ENCODE assay signal across 27 cellular contexts in the genomic region with DNA sequence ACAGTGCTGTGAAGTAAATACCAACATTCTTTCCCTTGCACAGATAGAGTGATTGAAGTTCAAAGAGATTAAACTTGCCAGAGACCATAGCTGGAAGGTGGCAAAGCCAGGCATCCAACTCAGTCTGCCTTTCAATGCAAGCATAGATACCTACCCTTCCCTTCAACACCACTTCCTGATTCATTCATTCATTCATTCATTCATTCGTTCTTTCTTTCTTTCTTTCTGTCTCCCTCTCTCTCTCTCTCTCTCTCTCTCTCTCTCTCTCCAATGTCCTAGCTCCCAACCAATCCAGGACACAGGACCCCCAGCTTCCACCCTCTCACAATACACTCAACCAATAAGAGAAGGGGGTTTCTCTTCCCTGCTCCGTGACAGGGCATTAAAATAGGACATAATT. TPM values are rescaled to one million over a fixed set of nuclear protein-coding genes. Genes with fewer than 3 reads are reported as not detected.
DNase-seq lines count a peak whose midpoint lies in the region; ATAC-seq, FAIRE-seq and TF ChIP-seq lines count a peak whose summit lies in the region.
"Had no signal": no experiment of that assay in that cellular context is flagged by ENCODE, and none has a peak within 500 bp of the region (broad histone marks: within the 10 kb centered on the region; RNA-seq: fewer than 3 reads in every experiment).

No MANE protein-coding gene starts in this region.

- no peak overlapping the region for H3K4me3 Mint-ChIP-seq in activated T-helper 1 cell treated with anti-CD3 and anti-CD28 coated beads, Interleukin-12 subunit alpha, Interleukin-12 subunit beta, Interleukin-2, Interleukin-4 antibody, amounts not matched to agents 30 ng/mL and 10 ng/mL and 1 ng/mL, durations not matched to agents 14 hours and 24 hours and 36 hours
- H3K4me3 Mint-ChIP-seq: B cell; CD4-positive, alpha-beta T cell; CD8-positive, alpha-beta T cell had no signal

- no peak for DNase-seq in HepG2 (ENCODE audit: low spot score)
- DNase-seq in right lobe of liver, result no peak
- no peak for DNase-seq in GM12878 (ENCODE audit: low read depth, low spot score)
- no peak for DNase-seq in hepatocyte (ENCODE audit: low spot score)
- DNase-seq in gastrocnemius medialis, result no peak
- no peak for DNase-seq in effector CD8-positive, alpha-beta T cell (lab: John Stamatoyannopoulos, UW)
- DNase-seq in activated T-helper 1 cell treated with anti-CD3 and anti-CD28 coated beads, Interleukin-12 subunit alpha, Interleukin-12 subunit beta, Interleukin-2, Interleukin-4 antibody, amounts not matched to agents 30 ng/mL and 10 ng/mL and 1 ng/mL, durations not matched to agents 14 hours and 24 hours and 36 hours (ENCODE audit: low spot score), result no peak
- DNase-seq in SW480 (ENCODE audit: low spot score), result no peak
- DNase-seq: AML-193; CD4-positive, alpha-beta T cell; CD8-positive, alpha-beta T cell; DMS 273 treated with DMSO at 0.1 percent for 48 hours; DMS153; DMS53; DMS79; DND-41; EL; GDM1 had no signal

- H3K9ac ChIP-seq in HepG2 (ENCODE audit: insufficient read depth, low read depth, low read length) (no peak overlapping the region), GM12878 (ENCODE audit: control insufficient read depth, insufficient read depth, low read length) (no peak overlapping the region)
- H3K9ac ChIP-seq: BLaER1 treated with 17β-estradiol and CSF1 and Interleukin-3, amounts not matched to agents 10 nM and 100 nM had no signal

- H3K36me3 Mint-ChIP-seq in activated T-helper 1 cell treated with anti-CD3 and anti-CD28 coated beads, Interleukin-12 subunit alpha, Interleukin-12 subunit beta, Interleukin-2, Interleukin-4 antibody, amounts not matched to agents 30 ng/mL and 10 ng/mL and 1 ng/mL, durations not matched to agents 14 hours and 24 hours and 36 hours (ENCODE audit: low read depth), result no peaks in the 10 kb centered on the region
- H3K36me3 Mint-ChIP-seq: CD8-positive, alpha-beta T cell had no signal

- H3K4me2 ChIP-seq in HepG2 (ENCODE audit: low read depth, low read length), result no peak overlapping the region
- H3K4me2 ChIP-seq in GM12878 (ENCODE audit: control insufficient read depth, insufficient read depth), result no peak overlapping the region
- no peak overlapping the region for H3K4me2 ChIP-seq in hepatocyte
- H3K4me2 ChIP-seq: A549; BLaER1 treated with 17β-estradiol and CSF1 and Interleukin-3, amounts not matched to agents 10 nM and 100 nM had no signal

- in situ Hi-C loops in HepG2 (cut with HindIII; ENCODE audit: extremely low pct_ligation_motif_present, low pct_unique_long_range_greater_than_20kb) (no loop called here), GM12878 (cut with MboI) (no loop called here), gastrocnemius medialis (cut with MboI; ENCODE audit: low sequenced_read_pairs in 4 of 4) (no loop called here)

- FAIRE-seq in HepG2 (lab: Jason Lieb, UNC) (no peak), GM12878 (lab: Jason Lieb, UNC) (no peak)
- FAIRE-seq: A549, GM12891, GM19239 had no signal

- BruUV-seq in HepG2 (replicated peaks; lab: Mats Ljungman, UMichigan) (no TSS peak), GM12878 (replicated peaks; lab: Mats Ljungman, UMichigan) (no TSS peak)

- no peaks in the 10 kb centered on the region for H3K9me3 ChIP-seq in HepG2 (ENCODE audit: low read length)
- H3K9me3 ChIP-seq in right lobe of liver, result no peaks in the 10 kb centered on the region
- no peaks in the 10 kb centered on the region for H3K9me3 ChIP-seq in GM12878 (replicated peaks; ENCODE audit: control insufficient read depth, insufficient read depth, low read length)
- no peaks in the 10 kb centered on the region for H3K9me3 ChIP-seq in hepatocyte (ENCODE audit: low read depth)
- H3K9me3 ChIP-seq in gastrocnemius medialis, result no peaks in the 10 kb centered on the region
- H3K9me3 ChIP-seq: A549; BLaER1 treated with 17β-estradiol and CSF1 and Interleukin-3, amounts not matched to agents 10 nM and 100 nM had no signal

- TF ChIP-seq RAD21 in HepG2 (CRISPR knock-in tag; IDR thresholded peaks at IDR 0.05) (no peak), GM12878 (IDR thresholded peaks at IDR 0.05; ENCODE audit: insufficient read depth, low read depth, low read length) (no peak)

- SMC1A ChIA-PET in GM12878 (lab: Charles Lee; ENCODE audit: uncharacterized antibody, unreplicated experiment), result no interaction called here

- RAD21 ChIA-PET in GM12878 (lab: Charles Lee; ENCODE audit: unreplicated experiment), result no interaction called here

- no peaks in the 10 kb centered on the region for H3K9me3 Mint-ChIP-seq in activated T-helper 1 cell treated with anti-CD3 and anti-CD28 coated beads, Interleukin-12 subunit alpha, Interleukin-12 subunit beta, Interleukin-2, Interleukin-4 antibody, amounts not matched to agents 30 ng/mL and 10 ng/mL and 1 ng/mL, durations not matched to agents 14 hours and 24 hours and 36 hours
- H3K9me3 Mint-ChIP-seq: CD4-positive, alpha-beta T cell had no signal

- peaks cover 56% of the 10 kb centered on the region for H3K79me2 ChIP-seq in HepG2 (ENCODE audit: insufficient read depth, low read length)
- H3K79me2 ChIP-seq in GM12878 (ENCODE audit: control insufficient read depth, insufficient read depth, low read length), result no peaks in the 10 kb centered on the region
- peaks cover 99% of the 10 kb centered on the region for H3K79me2 ChIP-seq in hepatocyte

- no peaks in the 10 kb centered on the region for H3K9me2 ChIP-seq in hepatocyte (replicated peaks; ENCODE audit: insufficient read depth)

- H3K4me1 Mint-ChIP-seq in activated T-helper 1 cell treated with anti-CD3 and anti-CD28 coated beads, Interleukin-12 subunit alpha, Interleukin-12 subunit beta, Interleukin-2, Interleukin-4 antibody, amounts not matched to agents 30 ng/mL and 10 ng/mL and 1 ng/mL, durations not matched to agents 14 hours and 24 hours and 36 hours (ENCODE audit: low read depth), result no peaks in the 10 kb centered on the region

- H3K27ac Mint-ChIP-seq in activated T-helper 1 cell treated with anti-CD3 and anti-CD28 coated beads, Interleukin-12 subunit alpha, Interleukin-12 subunit beta, Interleukin-2, Interleukin-4 antibody, amounts not matched to agents 30 ng/mL and 10 ng/mL and 1 ng/mL, durations not matched to agents 14 hours and 24 hours and 36 hours, result no peak overlapping the region
- H3K27ac Mint-ChIP-seq: B cell; CD4-positive, alpha-beta T cell; CD8-positive, alpha-beta T cell had no signal

- H2AFZ ChIP-seq in HepG2 (ENCODE audit: low read length) (no peak overlapping the region), GM12878 (ENCODE audit: control insufficient read depth, low read depth, low read length) (no peak overlapping the region), hepatocyte (no peak overlapping the region)

- H3K36me3 ChIP-seq in HepG2 (replicated peaks in 1 of 2; ENCODE audit: control insufficient read depth in 1 of 2, insufficient read depth in 2 of 2, low read length in 2 of 2) (no peaks in the 10 kb centered on the region; a peak in 1 of 5 replicates), right lobe of liver (no peaks in the 10 kb centered on the region), GM12878 (ENCODE audit: control insufficient read depth in 2 of 2, insufficient read depth in 2 of 2, low read length in 1 of 2) (no peaks in the 10 kb centered on the region), hepatocyte (replicated peaks; ENCODE audit: insufficient read depth, low read depth) (no peaks in the 10 kb centered on the region), gastrocnemius medialis (no peaks in the 10 kb centered on the region)
- H3K36me3 ChIP-seq: BLaER1 treated with 17β-estradiol and CSF1 and Interleukin-3, amounts not matched to agents 10 nM and 100 nM had no signal

- H3K4me1 ChIP-seq in HepG2 (ENCODE audit: insufficient read depth, low read length), result peaks cover 30% of the 10 kb centered on the region
- H3K4me1 ChIP-seq in right lobe of liver, result peaks cover 0 to 43% (median 11%) of the 10 kb centered on the region in 4 donors
- no peaks in the 10 kb centered on the region for H3K4me1 ChIP-seq in GM12878 (ENCODE audit: control insufficient read depth, insufficient read depth, low read length)
- peaks cover 12% of the 10 kb centered on the region for H3K4me1 ChIP-seq in hepatocyte (ENCODE audit: insufficient read depth)
- H3K4me1 ChIP-seq in gastrocnemius medialis, result peaks cover 82 to 87% of the 10 kb centered on the region in 2 donors

- H3K4me3 ChIP-seq in HepG2 (replicated peaks in 1 of 3; ENCODE audit: insufficient read depth in 1 of 3, low read depth in 2 of 3, low read length in 3 of 3) (no peak overlapping the region), right lobe of liver (no peak overlapping the region), GM12878 (no peak overlapping the region), hepatocyte (no peak overlapping the region), gastrocnemius medialis (no peak overlapping the region)
- H3K4me3 ChIP-seq: A549; BLaER1 treated with 17β-estradiol and CSF1 and Interleukin-3, amounts not matched to agents 10 nM and 100 nM had no signal

- CTCF ChIA-PET in HepG2 (lab: Yijun Ruan, JAX; ENCODE audit: low intra/inter-chr PET ratio, low total read pairs) (no interaction called here), GM12878 (lab: Yijun Ruan, JAX) (no interaction called here)

- no peak for TF ChIP-seq POLR2A in HepG2 (IDR thresholded peaks at IDR 0.05; ENCODE audit: insufficient read depth in 1 of 2, low read depth in 2 of 2, low read length in 2 of 2)
- no peak for TF ChIP-seq POLR2A in right lobe of liver (IDR thresholded peaks at IDR 0.05)
- TF ChIP-seq POLR2A in GM12878 (IDR thresholded peaks at IDR 0.05; ENCODE audit: low read depth, low read length), result no peak
- TF ChIP-seq POLR2A in gastrocnemius medialis (IDR thresholded peaks at IDR 0.05), result no peak

- intact Hi-C loops in HepG2 (cut with micrococcal nuclease; ENCODE audit: unreplicated experiment), result no loop called here
- intact Hi-C loops in right lobe of liver (cut with DNase I), result no loop called here
- intact Hi-C loops in GM12878 (cut with micrococcal nuclease; ENCODE audit: unreplicated experiment), result no loop called here
- intact Hi-C loops in gastrocnemius medialis (cut with DNase I; ENCODE audit: low total_unique reads), result no loop called here
- intact Hi-C loops in activated T-helper 1 cell treated with anti-CD3 and anti-CD28 coated beads, Interleukin-12 subunit alpha, Interleukin-12 subunit beta, Interleukin-2, Interleukin-4 antibody, amounts not matched to agents 30 ng/mL and 10 ng/mL and 1 ng/mL, durations not matched to agents 14 hours and 24 hours and 36 hours (cut with micrococcal nuclease), result no loop called here

- H3K27me3 ChIP-seq in HepG2 (ENCODE audit: control insufficient read depth in 1 of 2, insufficient read depth in 2 of 2, low read length in 2 of 2) (no peaks in the 10 kb centered on the region), right lobe of liver (no peaks in the 10 kb centered on the region), GM12878 (replicated peaks in 1 of 2; ENCODE audit: control insufficient read depth in 2 of 2, insufficient read depth in 2 of 2, low read length in 1 of 2) (no peaks in the 10 kb centered on the region; a peak in 1 of 4 replicates), hepatocyte (no peaks in the 10 kb centered on the region), gastrocnemius medialis (no peaks in the 10 kb centered on the region)
- H3K27me3 ChIP-seq: BLaER1 treated with 17β-estradiol and CSF1 and Interleukin-3, amounts not matched to agents 10 nM and 100 nM had no signal

- TF ChIP-seq EP300 in HepG2 (IDR thresholded peaks at IDR 0.05; ENCODE audit: low read depth in 2 of 2, low read length in 2 of 2) (no peak), HepG2 (CRISPR knock-in tag; IDR thresholded peaks at IDR 0.05; ENCODE audit: borderline replicate concordance) (no peak), GM12878 (IDR thresholded peaks at IDR 0.05; ENCODE audit: borderline replicate concordance in 1 of 2, control insufficient read depth in 1 of 2, low read depth in 2 of 2, low read length in 2 of 2) (no peak)

- TF ChIP-seq CTCF in HepG2 (CRISPR knock-in tag; IDR thresholded peaks at IDR 0.05), result no peak
- no peak for TF ChIP-seq CTCF in right lobe of liver (IDR thresholded peaks at IDR 0.05)
- TF ChIP-seq CTCF in GM12878 (IDR thresholded peaks at IDR 0.05 in 2 of 3, conservative IDR thresholded peaks at IDR 0.05 in 1 of 3; ENCODE audit: control insufficient read depth in 2 of 3, extremely low read depth in 1 of 3, insufficient read depth in 1 of 3, low read depth in 3 of 3, low read length in 3 of 3), result no peak
- no peak for TF ChIP-seq CTCF in hepatocyte (IDR thresholded peaks at IDR 0.05; ENCODE audit: poor library complexity)
- no peak for TF ChIP-seq CTCF in gastrocnemius medialis (IDR thresholded peaks at IDR 0.05 in 4 of 5, conservative IDR thresholded peaks at IDR 0.05 in 1 of 5)

- POLR2A ChIA-PET in HepG2 (lab: Yijun Ruan, JAX) (no interaction called here), GM12878 (lab: Charles Lee) (interaction anchor here (0.6 kb wide), 1 partner anchor 599 kb away, joined by 9 read pairs; no protein-coding TSS in a partner anchor)

- WGBS in HepG2 (ENCODE audit: low lambda C conversion rate), result 89% methylated on average over 2 of the region's 2 CpGs
- 72% methylated on average over 2 of the region's 2 CpGs for WGBS in right lobe of liver (ENCODE audit: insufficient coverage, low coverage, low lambda C conversion rate, missing lambda C conversion rate)
- 43% methylated on average over 2 of the region's 2 CpGs for WGBS in GM12878 (ENCODE audit: insufficient coverage, insufficient replicate concordance, low lambda C conversion rate, missing lambda C conversion rate)
- 88% methylated on average over 2 of the region's 2 CpGs for WGBS in hepatocyte (ENCODE audit: low lambda C conversion rate, missing lambda C conversion rate)

- peak; percentile 31; the same call in 1 of the 3 replicates for ATAC-seq in HepG2
- ATAC-seq in right lobe of liver, result no peak
- no peak for ATAC-seq in GM12878
- no peak for ATAC-seq in gastrocnemius medialis
- ATAC-seq: A549; CD8-positive, alpha-beta T cell had no signal

- H3K27ac ChIP-seq in HepG2 (ENCODE audit: extremely low read length, insufficient read depth, low read length) (no peak overlapping the region), right lobe of liver (no peak overlapping the region), GM12878 (ENCODE audit: control insufficient read depth, insufficient read depth) (no peak overlapping the region), hepatocyte (peak overlapping the region; percentile 4), gastrocnemius medialis (peak overlapping the region in 3 of 4 donors; percentile 40 to 74 (median 60))
- H3K27ac ChIP-seq: 22Rv1; A549; BLaER1 treated with 17β-estradiol and CSF1 and Interleukin-3, amounts not matched to agents 10 nM and 100 nM; C4-2B had no signal

- H4K20me1 ChIP-seq in HepG2 (ENCODE audit: insufficient read depth, low read length) (no peaks in the 10 kb centered on the region; the same call in 1 of the 2 replicates), GM12878 (ENCODE audit: control insufficient read depth, insufficient read depth) (no peaks in the 10 kb centered on the region), hepatocyte (ENCODE audit: insufficient read depth, poor library complexity, severe bottlenecking) (peaks cover 7% of the 10 kb centered on the region)
- H4K20me1 ChIP-seq: BLaER1 treated with 17β-estradiol and CSF1 and Interleukin-3, amounts not matched to agents 10 nM and 100 nM had no signal

- peaks cover 4% of the 10 kb centered on the region for H3K27me3 Mint-ChIP-seq in activated T-helper 1 cell treated with anti-CD3 and anti-CD28 coated beads, Interleukin-12 subunit alpha, Interleukin-12 subunit beta, Interleukin-2, Interleukin-4 antibody, amounts not matched to agents 30 ng/mL and 10 ng/mL and 1 ng/mL, durations not matched to agents 14 hours and 24 hours and 36 hours (ENCODE audit: insufficient read depth)
- H3K27me3 Mint-ChIP-seq: CD4-positive, alpha-beta T cell had no signal

RNA-seq across cellular contexts. Expression of a gene that starts 12.3 kb away (rescaled TPM):
- 22.7 and 30.1 TPM in 2 replicates for total RNA-seq in HepG2 (2016; rRNA removed; fragmentation: Illumina TruSeq; extraction: Trizol)
- total RNA-seq in HepG2 (2016; cell fraction: cytosol; rRNA removed; fragmentation: Illumina TruSeq; extraction: Trizol; ENCODE audit: low read depth), result 9.2 and 10.9 TPM in 2 replicates
- 20.4 and 24.3 TPM in 2 replicates for total RNA-seq in HepG2 (2016; cell fraction: insoluble cytoplasmic fraction; rRNA removed; fragmentation: Illumina TruSeq; extraction: Trizol)
- 16.1 and 18.6 TPM in 2 replicates for total RNA-seq in HepG2 (2016; cell fraction: membrane; rRNA removed; fragmentation: Illumina TruSeq; extraction: Trizol)
- total RNA-seq in HepG2 (2016; cell fraction: nucleus; rRNA removed; fragmentation: Illumina TruSeq; extraction: Trizol), result 40.5 and 40.8 TPM in 2 replicates
- 4.3 and 4.7 TPM in 2 replicates for polyA plus RNA-seq in HepG2 (2011; rRNA removed)
- polyA plus RNA-seq in HepG2 (2011; cell fraction: cytosol; rRNA removed), result 3.0 and 4.0 TPM in 2 replicates
- 6.1 and 7.0 TPM in 2 replicates for polyA plus RNA-seq in HepG2 (2011; cell fraction: nucleus; rRNA removed)
- 7.5 and 9.3 TPM in 2 replicates for polyA plus RNA-seq in HepG2 (2012)
- polyA plus RNA-seq in HepG2 (2016; cell fraction: cytosol; fragmentation: Illumina TruSeq; extraction: Trizol; ENCODE audit: low read depth), result 3.5 and 4.3 TPM in 2 replicates
- polyA plus RNA-seq in HepG2 (2016; cell fraction: insoluble cytoplasmic fraction; fragmentation: Illumina TruSeq; extraction: Trizol; ENCODE audit: low read depth), result 14.8 and 17.3 TPM in 2 replicates
- 6.5 and 6.7 TPM in 2 replicates for polyA plus RNA-seq in HepG2 (2016; cell fraction: membrane; fragmentation: Illumina TruSeq; extraction: Trizol; ENCODE audit: low read depth)
- polyA plus RNA-seq in HepG2 (2016; cell fraction: nucleus; fragmentation: Illumina TruSeq; extraction: Trizol; ENCODE audit: insufficient read depth, low read depth), result 14.6 and 17.3 TPM in 2 replicates
- 3.3 and 9.4 TPM in 2 replicates for polyA minus RNA-seq in HepG2 (2011; rRNA and poly(A)+ RNA removed; ENCODE audit: low replicate concordance)
- polyA minus RNA-seq in HepG2 (2011; cell fraction: cytosol; rRNA and poly(A)+ RNA removed), result 8.1 and 8.3 TPM in 2 replicates
- 45.8 and 47.3 TPM in 2 replicates for polyA minus RNA-seq in HepG2 (2011; cell fraction: nucleus; rRNA and poly(A)+ RNA removed)
- 10 to 100 TPM; 14.5 to 29.5 (median 17.3) TPM for total RNA-seq in right lobe of liver
- total RNA-seq in GM12878 (2013; cell fraction: nucleolus; rRNA removed), result not detected in 2 replicates
- total RNA-seq in GM12878 (2014; rRNA removed), result not detected in 2 replicates
- not detected in 2 replicates for total RNA-seq in GM12878 (2014; rRNA removed; fragmentation: Illumina TruSeq; extraction: Trizol)
- 0.05 TPM in 1 of 2 replicates, not detected in the other for total RNA-seq in GM12878 (2021)
- polyA plus RNA-seq in GM12878 (2011; ENCODE audit: low read depth), result not detected
- polyA plus RNA-seq in GM12878 (2011; rRNA removed), result not detected in 2 replicates
- not detected in 2 replicates for polyA plus RNA-seq in GM12878 (2011; cell fraction: cytosol; rRNA removed)
- not detected in 2 replicates for polyA plus RNA-seq in GM12878 (2011; cell fraction: nucleus; rRNA removed)
- polyA plus RNA-seq in GM12878 (2012), result not detected in 2 replicates
- not detected in 2 replicates for polyA plus RNA-seq in GM12878 (2014; fragmentation: Illumina TruSeq; extraction: Trizol)
- not detected for polyA plus RNA-seq in GM12878 (2014; fragmentation: Nextera tagmentation; extraction: Ambion mirVana)
- polyA plus RNA-seq in GM12878 (2014; rRNA removed), result not detected in 2 replicates
- polyA plus RNA-seq in GM12878 (2016; fragmentation: Nextera tagmentation; extraction: Ambion mirVana), result not detected
- not detected in 2 replicates for polyA minus RNA-seq in GM12878 (2011; rRNA and poly(A)+ RNA removed)
- not detected in 2 replicates for polyA minus RNA-seq in GM12878 (2011; cell fraction: cytosol; rRNA and poly(A)+ RNA removed)
- not detected in 2 replicates for polyA minus RNA-seq in GM12878 (2011; cell fraction: nucleus; rRNA and poly(A)+ RNA removed)
- total RNA-seq in hepatocyte, result 60.0 and 66.4 TPM in 2 replicates
- 26.8 and 28.1 TPM in 2 replicates for polyA plus RNA-seq in hepatocyte
- 10 to 100 TPM; 20.1 to 60.0 (median 25.3) TPM for total RNA-seq in gastrocnemius medialis
- total RNA-seq in activated T-helper 1 cell treated with anti-CD3 and anti-CD28 coated beads, Interleukin-12 subunit alpha, Interleukin-12 subunit beta, Interleukin-2, Interleukin-4 antibody, amounts not matched to agents 30 ng/mL and 10 ng/mL and 1 ng/mL, durations not matched to agents 14 hours and 24 hours and 36 hours, result not detected in 2 replicates
- total RNA-seq: A172; CD4-positive, alpha-beta T cell; CD8-positive, alpha-beta T cell; G401 had no signal

Comparison
In these comparisons a context has a peak if more than half of its experiments do, and no peak if none do; other contexts are left out.
1. H3K27ac ChIP-seq: peak in hepatocyte (single experiment) and gastrocnemius medialis (3 of 4); none in HepG2 (single experiment), right lobe of liver (0 of 3) and GM12878 (single experiment).
2. RNA of a gene that starts 12.3 kb away (total RNA-seq): 60.0 to 66.4 TPM in hepatocyte, 20.1 to 60.0 TPM in gastrocnemius medialis, 9.2 to 40.8 TPM in HepG2 and 14.5 to 29.5 TPM in right lobe of liver; 0.05 TPM in GM12878 and not detected in activated T-helper 1 cell treated with anti-CD3 and anti-CD28 coated beads, Interleukin-12 subunit alpha, Interleukin-12 subunit beta, Interleukin-2, Interleukin-4 antibody, amounts not matched to agents 30 ng/mL and 10 ng/mL and 1 ng/mL, durations not matched to agents 14 hours and 24 hours and 36 hours; every median in the first group is over 4 times any median in the second.